27 cellular contexts compared by ENCODE assay signal in the genomic region with DNA sequence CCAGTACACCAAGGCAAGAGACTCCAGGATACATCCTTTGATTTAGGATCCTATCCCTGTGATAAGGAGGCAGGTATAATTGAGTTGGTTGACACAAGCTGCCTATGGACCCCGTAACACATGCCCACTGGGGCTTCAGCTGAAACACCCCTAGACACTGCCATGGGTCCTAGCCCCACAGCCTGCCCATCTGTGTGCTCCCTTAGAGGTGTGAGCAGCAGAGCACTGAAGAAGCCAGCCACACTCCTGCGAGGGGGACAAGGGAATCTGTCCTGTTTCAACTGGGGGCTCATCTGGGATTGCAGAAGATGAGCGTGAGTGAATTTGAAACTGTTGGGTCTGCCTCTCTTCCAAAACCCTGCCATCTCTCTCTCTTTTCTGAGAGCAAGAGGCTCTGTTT.
"Had no signal": no experiment of that assay in that cellular context is flagged by ENCODE, and none has a peak within 500 bp of the region (broad histone marks: within the 10 kb centered on the region; RNA-seq: fewer than 3 reads in every experiment).

No MANE protein-coding gene starts in this region.

- H3K27me3 Mint-ChIP-seq: stimulated activated memory B cell treated with anti-CD40 and anti-IgM and Interleukin-4, amounts not matched to agents 10 μg/mL and 1 μg/mL and 100 μg/mL, for 72 hours; stimulated activated naive B cell treated with anti-CD40 and anti-IgM and Interleukin-4, amounts not matched to agents 10 μg/mL and 1 μg/mL and 100 μg/mL, for 72 hours; stimulated activated naive CD8-positive, alpha-beta T cell treated with anti-CD3 and anti-CD28 coated beads, Interleukin-15, amount 100 ng/mL, for 72 hours; stimulated activated naive CD8-positive, alpha-beta T cell treated with anti-CD3 and anti-CD28 coated beads, Interleukin-15, Interleukin-2, amounts not matched to agents 100 ng/mL and 50 ng/mL, for 24 hours; type B pancreatic cell had no signal

- H3K4me3 ChIP-seq: stomach, suprapubic skin, testis, thoracic aorta, thyroid gland, tibial artery, tibial nerve, transverse colon, upper lobe of left lung, upper lobe of right lung, uterus, vagina had no signal

- H3K36me3 Mint-ChIP-seq: stimulated activated memory B cell treated with anti-CD40 and anti-IgM and Interleukin-4, amounts not matched to agents 10 μg/mL and 1 μg/mL and 100 μg/mL, for 72 hours; stimulated activated naive B cell treated with anti-CD40 and anti-IgM and Interleukin-4, amounts not matched to agents 10 μg/mL and 1 μg/mL and 100 μg/mL, for 72 hours; type B pancreatic cell had no signal

- DNase-seq: stimulated activated CD4-positive, alpha-beta T cell treated with anti-CD3 and anti-CD28 coated beads, Interleukin-2, amount 100 ng/mL, for 48 hours; stimulated activated CD4-positive, alpha-beta T cell treated with anti-CD3 and anti-CD28 coated beads, Interleukin-4, amount 100 ng/mL, for 1 hour; stimulated activated CD4-positive, alpha-beta T cell treated with anti-CD3 and anti-CD28 coated beads, Interleukin-4, amount 100 ng/mL, for 24 hours; stimulated activated CD4-positive, alpha-beta T cell treated with anti-CD3 and anti-CD28 coated beads, Interleukin-4, amount 100 ng/mL, for 4 hours; stimulated activated CD8-positive, alpha-beta memory T cell treated with anti-CD3 and anti-CD28 coated beads, Interleukin-4, amount 100 ng/mL, for 48 hours; stimulated activated naive B cell treated with anti-CD40 and anti-IgM and Interleukin-4, amounts not matched to agents 10 μg/mL and 1 μg/mL and 100 μg/mL, for 72 hours; stimulated activated naive CD4-positive, alpha-beta T cell; stimulated activated naive CD4-positive, alpha-beta T cell treated with Interleukin-2 at 50 U/mL for 16 hours; stimulated activated naive CD8-positive, alpha-beta T cell treated with anti-CD3 and anti-CD28 coated beads, Interleukin-15, amount 100 ng/mL, for 72 hours; stimulated activated naive CD8-positive, alpha-beta T cell treated with anti-CD3 and anti-CD28 coated beads, Interleukin-15, Interleukin-2, amounts not matched to agents 100 U/mL and 50 U/mL, for 24 hours; stomach; substantia nigra; testis; thyroid gland; tibial artery; transverse colon; trophoblast cell; upper lobe of right lung; uterus had no signal

- H3K9me3 ChIP-seq: suprapubic skin, testis, thoracic aorta, thyroid gland, tibial artery, transverse colon, upper lobe of right lung, uterus had no signal

- H3K4me1 Mint-ChIP-seq: stimulated activated memory B cell treated with anti-CD40 and anti-IgM and Interleukin-4, amounts not matched to agents 10 μg/mL and 1 μg/mL and 100 μg/mL, for 72 hours; stimulated activated naive B cell treated with anti-CD40 and anti-IgM and Interleukin-4, amounts not matched to agents 10 μg/mL and 1 μg/mL and 100 μg/mL, for 72 hours; stimulated activated naive CD8-positive, alpha-beta T cell treated with anti-CD3 and anti-CD28 coated beads, Interleukin-15, amount 100 ng/mL, for 72 hours had no signal

- ATAC-seq: stimulated activated memory B cell treated with anti-CD40 and anti-IgM and Interleukin-4, amounts not matched to agents 10 μg/mL and 1 μg/mL and 100 μg/mL, for 72 hours; stimulated activated naive B cell treated with anti-CD40 and anti-IgM and Interleukin-4, amounts not matched to agents 10 μg/mL and 1 μg/mL and 100 μg/mL, for 72 hours; stimulated activated naive CD8-positive, alpha-beta T cell treated with anti-CD3 and anti-CD28 coated beads, Interleukin-15, amount 100 ng/mL, for 72 hours; stimulated activated naive CD8-positive, alpha-beta T cell treated with anti-CD3 and anti-CD28 coated beads, Interleukin-15, Interleukin-2, amounts not matched to agents 100 U/mL and 50 U/mL, for 24 hours; upper lobe of right lung had no signal

- H3K27me3 ChIP-seq: stomach, suprapubic skin, testis, thyroid gland, tibial artery, tibial nerve, transverse colon, upper lobe of left lung, upper lobe of right lung, uterus, vagina had no signal

- H3K27ac ChIP-seq: stomach, suprapubic skin, testis, thoracic aorta, thyroid gland, tibial artery, tibial nerve, transverse colon, upper lobe of left lung, upper lobe of right lung, uterus, vagina had no signal

- H3K4me1 ChIP-seq: stomach, suprapubic skin, testis, thyroid gland, tibial artery, tibial nerve, transverse colon, upper lobe of left lung, upper lobe of right lung, uterus, vagina had no signal

- H3K27ac Mint-ChIP-seq: stimulated activated memory B cell treated with anti-CD40 and anti-IgM and Interleukin-4, amounts not matched to agents 10 μg/mL and 1 μg/mL and 100 μg/mL, for 72 hours; stimulated activated naive B cell treated with anti-CD40 and anti-IgM and Interleukin-4, amounts not matched to agents 10 μg/mL and 1 μg/mL and 100 μg/mL, for 72 hours; stimulated activated naive CD8-positive, alpha-beta T cell treated with anti-CD3 and anti-CD28 coated beads, Interleukin-15, amount 100 ng/mL, for 72 hours; stimulated activated naive CD8-positive, alpha-beta T cell treated with anti-CD3 and anti-CD28 coated beads, Interleukin-15, Interleukin-2, amounts not matched to agents 100 ng/mL and 50 ng/mL, for 24 hours; type B pancreatic cell had no signal

- H3K4me3 Mint-ChIP-seq: stimulated activated memory B cell treated with anti-CD40 and anti-IgM and Interleukin-4, amounts not matched to agents 10 μg/mL and 1 μg/mL and 100 μg/mL, for 72 hours; stimulated activated naive B cell treated with anti-CD40 and anti-IgM and Interleukin-4, amounts not matched to agents 10 μg/mL and 1 μg/mL and 100 μg/mL, for 72 hours; stimulated activated naive CD8-positive, alpha-beta T cell treated with anti-CD3 and anti-CD28 coated beads, Interleukin-15, amount 100 ng/mL, for 72 hours; stimulated activated naive CD8-positive, alpha-beta T cell treated with anti-CD3 and anti-CD28 coated beads, Interleukin-15, Interleukin-2, amounts not matched to agents 100 ng/mL and 50 ng/mL, for 24 hours; type B pancreatic cell had no signal

- H3K36me3 ChIP-seq: stomach, suprapubic skin, thoracic aorta, thyroid gland, tibial artery, tibial nerve, transverse colon, upper lobe of left lung, upper lobe of right lung, uterus, vagina had no signal

- H3K9me3 Mint-ChIP-seq: type B pancreatic cell had no signal
